ENCODE assay signal across 8 cellular contexts in genomic region chr2:127884436-127884835, GRCh38. TPM values are rescaled to one million over a fixed set of nuclear protein-coding genes. Genes with fewer than 3 reads are reported as not detected.
DNase-seq lines count a peak whose midpoint lies in the region; ATAC-seq, FAIRE-seq and TF ChIP-seq lines count a peak whose summit lies in the region.

No MANE protein-coding gene starts in this region.

- no peaks in the 10 kb centered on the region for H3K9me3 Mint-ChIP-seq in activated T-helper 17 cell treated with anti-CD3 and anti-CD28 coated beads, Interleukin-2, amount 50 U/mL, for 72 hours

- no peak for TF ChIP-seq RAD21 in SK-N-SH (IDR thresholded peaks at IDR 0.05; ENCODE audit: low read length)

- peaks cover 54% of the 10 kb centered on the region for H4K20me1 ChIP-seq in SK-N-SH (ENCODE audit: insufficient read depth)

- WGBS in SK-N-SH (ENCODE audit: low lambda C conversion rate): 25% methylated on average over 10 of the region's 10 CpGs

- POLR2A ChIA-PET in SK-N-SH (lab: Yijun Ruan, JAX): no interaction called here

- TF ChIP-seq CTCF in SK-N-SH (IDR thresholded peaks at IDR 0.05): no peak
- no peak for TF ChIP-seq CTCF in D721Med (IDR thresholded peaks at IDR 0.05; ENCODE audit: insufficient read depth, missing control alignments)

- peaks cover 9% of the 10 kb centered on the region for H3F3A ChIP-seq in SK-N-SH (replicated peaks; ENCODE audit: insufficient read depth)

- DNase-seq in SK-N-SH (no peak), stromal cell of bone marrow (ENCODE audit: low read depth) (peak; percentile 38), inferior parietal cortex (ENCODE audit: extremely low spot score) (no peak), D721Med (ENCODE audit: insufficient read length, low spot score) (no peak)

- ATAC-seq in SK-N-SH treated with all-trans-retinoic acid at 6 μM for 48 hours: no peak
- no peak for ATAC-seq in activated T-helper 17 cell treated with anti-CD3 and anti-CD28 coated beads, Interleukin-2, amount 50 U/mL, for 72 hours (replicated peaks)
- ATAC-seq in HG02588 (IDR thresholded peaks at IDR 0.05; ENCODE audit: unreplicated experiment): no peak

- H3K27ac ChIP-seq in SK-N-SH (ENCODE audit: low read depth in 2 of 2, low read length in 1 of 2): peak overlapping the region in 1 of 2 experiments; percentile 82; a peak in 2 of 4 replicates

- H3K4me2 ChIP-seq in SK-N-SH: peak overlapping the region; percentile 81

- peak overlapping the region; percentile 92 for H3K4me3 Mint-ChIP-seq in activated T-helper 17 cell treated with anti-CD3 and anti-CD28 coated beads, Interleukin-2, amount 50 U/mL, for 72 hours

- peaks cover 33 to 37% of the 10 kb centered on the region in 2 experiments for H3K36me3 ChIP-seq in SK-N-SH (replicated peaks in 1 of 2; ENCODE audit: control insufficient read depth in 1 of 2, insufficient read depth in 2 of 2, low read length in 1 of 2)
- H3K36me3 ChIP-seq in iPS-15b (ENCODE audit: control insufficient read depth, insufficient read depth, low read length): peaks cover 3% of the 10 kb centered on the region

- no peaks in the 10 kb centered on the region for H3K27me3 ChIP-seq in SK-N-SH (ENCODE audit: insufficient read depth)
- H3K27me3 ChIP-seq in iPS-15b (ENCODE audit: control insufficient read depth, insufficient read depth, low read length): no peaks in the 10 kb centered on the region

- no peaks in the 10 kb centered on the region for H3K27me3 Mint-ChIP-seq in activated T-helper 17 cell treated with anti-CD3 and anti-CD28 coated beads, Interleukin-2, amount 50 U/mL, for 72 hours

- TF ChIP-seq EP300 in SK-N-SH (IDR thresholded peaks at IDR 0.05; ENCODE audit: borderline replicate concordance in 1 of 2, low read depth in 1 of 2, low read length in 1 of 2): no peak

- peaks cover 17% of the 10 kb centered on the region for H3K4me1 Mint-ChIP-seq in activated T-helper 17 cell treated with anti-CD3 and anti-CD28 coated beads, Interleukin-2, amount 50 U/mL, for 72 hours

- peak overlapping the region; percentile 92 for H3K27ac Mint-ChIP-seq in activated T-helper 17 cell treated with anti-CD3 and anti-CD28 coated beads, Interleukin-2, amount 50 U/mL, for 72 hours

- H3K4me1 ChIP-seq in SK-N-SH (ENCODE audit: control insufficient read depth in 1 of 2, insufficient read depth in 2 of 2, low read depth in 1 of 2, low read length in 1 of 2) (peaks cover 10 to 22% of the 10 kb centered on the region in 2 experiments; a peak in 2 of 4 replicates), iPS-15b (ENCODE audit: control insufficient read depth, insufficient read depth, low read length) (peaks cover 3% of the 10 kb centered on the region)

- peaks cover 74% of the 10 kb centered on the region for H3K79me2 ChIP-seq in SK-N-SH (ENCODE audit: insufficient read depth)

- H3K9me3 ChIP-seq in SK-N-SH (no peaks in the 10 kb centered on the region), iPS-15b (ENCODE audit: control insufficient read depth, insufficient read depth, low read length) (no peaks in the 10 kb centered on the region)

- CTCF ChIA-PET in SK-N-SH (lab: Yijun Ruan, JAX): interaction anchor here (1.4 kb wide), 1 partner anchor 17 kb away, joined by 3 read pairs; no protein-coding TSS in a partner anchor

- no peaks in the 10 kb centered on the region for H3K9me2 ChIP-seq in SK-N-SH

- no peak overlapping the region for H2AFZ ChIP-seq in SK-N-SH (ENCODE audit: low read depth)

- FAIRE-seq in D721Med (lab: Jason Lieb, UNC): no peak

- H3K36me3 Mint-ChIP-seq in activated T-helper 17 cell treated with anti-CD3 and anti-CD28 coated beads, Interleukin-2, amount 50 U/mL, for 72 hours (ENCODE audit: low read depth): peaks cover 54% of the 10 kb centered on the region

- H3K9ac ChIP-seq in SK-N-SH (peak overlapping the region; percentile 78), iPS-15b (ENCODE audit: low read depth, low read length) (peak overlapping the region; percentile 50)

- H3K4me3 ChIP-seq in SK-N-SH (ENCODE audit: low read depth in 2 of 2, low read length in 1 of 2) (peak overlapping the region; percentile 50 to 69), iPS-15b (ENCODE audit: low read depth, low read length) (peak overlapping the region; percentile 67)

TF ChIP-seq in SK-N-SH, 30 proteins besides CTCF, POLR2A, EP300 and RAD21:
- TF ChIP-seq EZH2phosphoT487 (IDR thresholded peaks at IDR 0.05; ENCODE audit: borderline replicate concordance, low read depth) (no peak), FOSL2 (IDR thresholded peaks at IDR 0.05; ENCODE audit: borderline replicate concordance, low read depth) (no peak), CHD2 (IDR thresholded peaks at IDR 0.05; ENCODE audit: low read length, partially characterized antibody) (no peak), GATA2 (CRISPR knock-in tag; IDR thresholded peaks at IDR 0.05) (no peak), MXI1 (IDR thresholded peaks at IDR 0.05; ENCODE audit: low read depth, low read length) (no peak), NFIC (IDR thresholded peaks at IDR 0.05; ENCODE audit: borderline replicate concordance) (no peak), NRF1 (IDR thresholded peaks at IDR 0.05; ENCODE audit: low read depth, low read length) (no peak), JUND (IDR thresholded peaks at IDR 0.05) (no peak), ZBTB33 (IDR thresholded peaks at IDR 0.05; ENCODE audit: borderline replicate concordance, low read depth) (no peak), YY1 (IDR thresholded peaks at IDR 0.05; ENCODE audit: low read depth) (no peak)

TF ChIP-seq in SK-N-SH treated with all-trans-retinoic acid at 6 μM for 48 hours, 23 proteins besides CTCF, POLR2A, EP300 and RAD21 (continues in another document):
- TF ChIP-seq ZNF565 (CRISPR knock-in tag; conservative IDR thresholded peaks at IDR 0.05; ENCODE audit: low read depth): no peak
- TF ChIP-seq TSHZ2 (CRISPR knock-in tag; IDR thresholded peaks at IDR 0.05): no peak
- no peak for TF ChIP-seq ZNF70 (CRISPR knock-in tag; IDR thresholded peaks at IDR 0.05)
- no peak for TF ChIP-seq POU6F1 (CRISPR knock-in tag; IDR thresholded peaks at IDR 0.05; ENCODE audit: borderline replicate concordance, low read depth)
- no peak for TF ChIP-seq SNAI2 (CRISPR knock-in tag; IDR thresholded peaks at IDR 0.05)
- no peak for TF ChIP-seq ZNF8 (CRISPR knock-in tag; IDR thresholded peaks at IDR 0.05)
- TF ChIP-seq GLIS3 (CRISPR knock-in tag; IDR thresholded peaks at IDR 0.05): no peak
- no peak for TF ChIP-seq ZFP30 (CRISPR knock-in tag; IDR thresholded peaks at IDR 0.05)

RNA-seq across cellular contexts. Expression of gene AMMECR1L, which starts 1.3 kb away (rescaled TPM):
- polyA plus RNA-seq in SK-N-SH (2012; rRNA removed): 11.0 and 12.6 TPM in 2 replicates
- polyA plus RNA-seq in SK-N-SH (2012; cell fraction: cytosol; rRNA removed): 11.5 and 13.0 TPM in 2 replicates
- polyA plus RNA-seq in SK-N-SH (2012; cell fraction: nucleus; rRNA removed): 15.1 and 21.9 TPM in 2 replicates
- 10 to 100 TPM; 13.8 to 17.6 TPM for total RNA-seq in activated T-helper 17 cell treated with anti-CD3 and anti-CD28 coated beads, Interleukin-2, amount 50 U/mL, for 72 hours

RNA-seq across cellular contexts. Expression of gene POLR2D, which starts 26.5 kb away (rescaled TPM):
- 11.0 and 11.5 TPM in 2 replicates for polyA plus RNA-seq in SK-N-SH (2012; rRNA removed)
- 15.3 and 16.4 TPM in 2 replicates for polyA plus RNA-seq in SK-N-SH (2012; cell fraction: cytosol; rRNA removed)
- polyA plus RNA-seq in SK-N-SH (2012; cell fraction: nucleus; rRNA removed): 5.0 and 7.3 TPM in 2 replicates
- total RNA-seq in activated T-helper 17 cell treated with anti-CD3 and anti-CD28 coated beads, Interleukin-2, amount 50 U/mL, for 72 hours: 10 to 100 TPM; 55.5 to 76.2 TPM
